ENCODE assay signal across 12 cellular contexts in the genomic region with DNA sequence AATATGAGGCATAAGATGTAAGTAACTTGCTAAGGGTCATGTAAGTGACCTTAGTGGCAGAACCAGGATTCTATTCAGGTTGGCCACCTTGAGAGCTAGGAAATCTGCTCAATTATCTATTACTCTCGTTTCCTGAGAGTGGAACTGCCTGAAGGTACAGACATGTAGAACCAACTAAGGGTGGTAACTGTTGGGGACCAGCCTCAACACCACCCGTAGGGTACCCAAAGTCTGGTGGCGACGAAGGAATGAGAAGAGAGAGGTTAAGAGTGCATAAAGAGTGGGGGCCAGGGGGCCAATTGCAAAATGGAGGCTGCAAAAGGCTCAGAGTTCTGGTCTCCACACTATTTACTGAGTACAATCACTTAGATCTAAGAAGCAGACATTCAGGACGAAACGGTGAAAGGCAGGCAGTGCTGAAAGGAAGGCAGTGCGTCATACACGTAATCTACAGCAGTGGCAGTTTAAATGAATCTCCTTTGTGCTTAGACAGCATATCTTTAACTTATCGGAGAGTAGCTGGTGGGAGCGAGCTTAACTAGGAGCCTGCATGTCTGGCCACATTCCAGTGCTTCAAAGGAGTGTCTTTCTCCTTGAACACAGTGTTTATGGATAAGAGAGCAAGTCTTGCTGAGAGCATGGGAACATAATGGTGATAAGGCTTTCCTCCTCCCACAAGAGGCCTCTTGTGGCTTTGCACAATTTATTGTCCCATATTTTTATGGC. TPM values are rescaled to one million over a fixed set of nuclear protein-coding genes. Genes with fewer than 3 reads are reported as not detected.
DNase-seq lines count a peak whose midpoint lies in the region; ATAC-seq and TF ChIP-seq lines count a peak whose summit lies in the region.
"Had no signal": no experiment of that assay in that cellular context is flagged by ENCODE, and none has a peak within 500 bp of the region (broad histone marks: within the 10 kb centered on the region; RNA-seq: fewer than 3 reads in every experiment).

No MANE protein-coding gene starts in this region.

- H3K27me3 Mint-ChIP-seq in stimulated activated naive CD8-positive, alpha-beta T cell treated with anti-CD3 and anti-CD28 coated beads, Interleukin-15, Interleukin-2, amounts not matched to agents 100 ng/mL and 50 ng/mL, for 24 hours, result no peaks in the 10 kb centered on the region
- H3K27me3 Mint-ChIP-seq: naive thymus-derived CD8-positive, alpha-beta T cell had no signal

- H3K9me3 Mint-ChIP-seq in stimulated activated naive CD8-positive, alpha-beta T cell treated with anti-CD3 and anti-CD28 coated beads, Interleukin-15, Interleukin-2, amounts not matched to agents 100 ng/mL and 50 ng/mL, for 24 hours, result no peaks in the 10 kb centered on the region
- H3K9me3 Mint-ChIP-seq: naive thymus-derived CD8-positive, alpha-beta T cell had no signal

- peaks cover 69% of the 10 kb centered on the region for H3K36me3 Mint-ChIP-seq in stimulated activated naive CD8-positive, alpha-beta T cell treated with anti-CD3 and anti-CD28 coated beads, Interleukin-15, Interleukin-2, amounts not matched to agents 100 ng/mL and 50 ng/mL, for 24 hours (ENCODE audit: low read depth)

- H3K9me3 ChIP-seq in fibroblast of lung (ENCODE audit: control insufficient read depth, insufficient read depth, low read depth, low read length), result no peaks in the 10 kb centered on the region
- H3K9me3 ChIP-seq in uterus, result no peaks in the 10 kb centered on the region
- H3K9me3 ChIP-seq: upper lobe of right lung had no signal

- H3K4me1 ChIP-seq in fibroblast of lung (ENCODE audit: control insufficient read depth, extremely low read depth, insufficient read depth, low read length), result peaks cover 3% of the 10 kb centered on the region
- H3K4me1 ChIP-seq in mesendoderm (ENCODE audit: control insufficient read depth, low read depth, low read length), result peaks cover 3% of the 10 kb centered on the region
- peaks cover 0 to 4% of the 10 kb centered on the region in 2 donors for H3K4me1 ChIP-seq in uterus

- H2BK120ac ChIP-seq in mesendoderm (ENCODE audit: low read depth, low read length), result no peak overlapping the region

- TF ChIP-seq CTCF in fibroblast of lung (conservative IDR thresholded peaks at IDR 0.05 in 1 of 2, IDR thresholded peaks at IDR 0.05 in 1 of 2; ENCODE audit: low read depth in 1 of 2, low read length in 2 of 2), result no peak
- no peak for TF ChIP-seq CTCF in uterus (IDR thresholded peaks at IDR 0.05)
- no peak for TF ChIP-seq CTCF in GM13977 (IDR thresholded peaks at IDR 0.05; ENCODE audit: extremely low read depth, insufficient read depth, missing control alignments)

- no peak for DNase-seq in stimulated activated naive CD8-positive, alpha-beta T cell treated with anti-CD3 and anti-CD28 coated beads, Interleukin-15, Interleukin-2, amounts not matched to agents 100 U/mL and 50 U/mL, for 24 hours
- peak; percentile 44 to 50 for DNase-seq in fibroblast of lung (ENCODE audit: low read depth in 2 of 2)
- DNase-seq in mesendoderm, result peak; percentile 90
- no peak for DNase-seq in uterus
- no peak for DNase-seq in GM13977 (ENCODE audit: low spot score)
- DNase-seq in NOMO-1 (lab: John Stamatoyannopoulos, UW; ENCODE audit: unreplicated experiment in 2 of 2), result no peak
- DNase-seq: hippocampal formation; naive thymus-derived CD8-positive, alpha-beta T cell; NCI-H1092; upper lobe of right lung had no signal

- peaks cover 16% of the 10 kb centered on the region for H3K36me3 ChIP-seq in fibroblast of lung (ENCODE audit: control insufficient read depth, insufficient read depth, low read length)
- H3K36me3 ChIP-seq in mesendoderm (ENCODE audit: control insufficient read depth, insufficient read depth, low read length), result peaks cover 9% of the 10 kb centered on the region
- H3K36me3 ChIP-seq in uterus, result no peaks in the 10 kb centered on the region

- H2AK5ac ChIP-seq in mesendoderm (ENCODE audit: low read length), result no peak overlapping the region

- intact Hi-C loops in uterus (cut with DNase I; ENCODE audit: low total_unique reads), result no loop called here

- H3K79me1 ChIP-seq in mesendoderm (ENCODE audit: low read length), result peaks cover 7% of the 10 kb centered on the region

- H2BK5ac ChIP-seq in mesendoderm (ENCODE audit: low read length), result no peak overlapping the region

- H2AFZ ChIP-seq in fibroblast of lung (ENCODE audit: low read length), result no peak overlapping the region

- no peak overlapping the region for H3K4me2 ChIP-seq in fibroblast of lung (ENCODE audit: extremely low read depth, insufficient read depth, low read length)
- no peak overlapping the region for H3K4me2 ChIP-seq in mesendoderm (ENCODE audit: low read length)

- H3K27ac Mint-ChIP-seq in stimulated activated naive CD8-positive, alpha-beta T cell treated with anti-CD3 and anti-CD28 coated beads, Interleukin-15, Interleukin-2, amounts not matched to agents 100 ng/mL and 50 ng/mL, for 24 hours, result peak overlapping the region; percentile 53

- TF ChIP-seq POLR2A in uterus (IDR thresholded peaks at IDR 0.05), result no peak

- no peak overlapping the region for H3K4me3 ChIP-seq in fibroblast of lung (replicated peaks in 1 of 4; ENCODE audit: control extremely low read depth in 1 of 4, insufficient read depth in 1 of 4, low read depth in 3 of 4, low read length in 4 of 4)
- no peak overlapping the region for H3K4me3 ChIP-seq in mesendoderm (ENCODE audit: low read length)
- H3K4me3 ChIP-seq in uterus, result no peak overlapping the region
- H3K4me3 ChIP-seq: upper lobe of right lung had no signal

- no peaks in the 10 kb centered on the region for H4K20me1 ChIP-seq in fibroblast of lung (ENCODE audit: control insufficient read depth, extremely low read depth, insufficient read depth, low read length)

- peaks cover 5% of the 10 kb centered on the region for H3K4me1 Mint-ChIP-seq in stimulated activated naive CD8-positive, alpha-beta T cell treated with anti-CD3 and anti-CD28 coated beads, Interleukin-15, Interleukin-2, amounts not matched to agents 100 ng/mL and 50 ng/mL, for 24 hours (ENCODE audit: low read depth)

- H4K5ac ChIP-seq in mesendoderm (ENCODE audit: low read length), result no peak overlapping the region

- H3K9ac ChIP-seq in fibroblast of lung (ENCODE audit: insufficient read depth, low read length), result no peak overlapping the region
- H3K9ac ChIP-seq in mesendoderm (ENCODE audit: low read length), result no peak overlapping the region

- WGBS in mesendoderm (ENCODE audit: extremely low coverage, insufficient coverage, low lambda C conversion rate), result no CpG with 5 or more reads among the region's 10 CpGs

- H3K56ac ChIP-seq in mesendoderm (ENCODE audit: low read length), result peak overlapping the region; percentile 30

- no peak overlapping the region for H2BK15ac ChIP-seq in mesendoderm (replicated peaks; ENCODE audit: low read depth)

- H4K8ac ChIP-seq in mesendoderm (ENCODE audit: low read depth, low read length), result no peak overlapping the region

- no peak overlapping the region for H3K18ac ChIP-seq in mesendoderm (ENCODE audit: low read length)

- no peak for ATAC-seq in stimulated activated naive CD8-positive, alpha-beta T cell treated with anti-CD3 and anti-CD28 coated beads, Interleukin-15, Interleukin-2, amounts not matched to agents 100 U/mL and 50 U/mL, for 24 hours
- no peak for ATAC-seq in GM18909 (IDR thresholded peaks at IDR 0.05; ENCODE audit: poor library complexity, unreplicated experiment)
- ATAC-seq: naive thymus-derived CD8-positive, alpha-beta T cell; upper lobe of right lung had no signal

- no peak overlapping the region for H3K23ac ChIP-seq in mesendoderm (ENCODE audit: low read length)

- H3K27me3 ChIP-seq in fibroblast of lung (ENCODE audit: control insufficient read depth, insufficient read depth, low read length), result no peaks in the 10 kb centered on the region
- no peaks in the 10 kb centered on the region for H3K27me3 ChIP-seq in mesendoderm (ENCODE audit: insufficient read depth, low read length, poor library complexity)
- no peaks in the 10 kb centered on the region for H3K27me3 ChIP-seq in uterus
- H3K27me3 ChIP-seq: upper lobe of right lung had no signal

- H3K27ac ChIP-seq in fibroblast of lung (ENCODE audit: insufficient read depth, low read length), result peak overlapping the region; percentile 16
- peak overlapping the region; percentile 53 for H3K27ac ChIP-seq in mesendoderm (ENCODE audit: low read depth, low read length)
- peak overlapping the region; percentile 17 to 56 for H3K27ac ChIP-seq in uterus
- H3K27ac ChIP-seq: upper lobe of right lung had no signal

- H3K79me2 ChIP-seq in fibroblast of lung (ENCODE audit: control insufficient read depth, insufficient read depth, low read length), result peaks cover 38% of the 10 kb centered on the region
- peaks cover 3% of the 10 kb centered on the region for H3K79me2 ChIP-seq in mesendoderm (ENCODE audit: control insufficient read depth, insufficient read depth, low read length)

- H3K4me3 Mint-ChIP-seq in stimulated activated naive CD8-positive, alpha-beta T cell treated with anti-CD3 and anti-CD28 coated beads, Interleukin-15, Interleukin-2, amounts not matched to agents 100 ng/mL and 50 ng/mL, for 24 hours, result no peak overlapping the region
- H3K4me3 Mint-ChIP-seq: naive thymus-derived CD8-positive, alpha-beta T cell had no signal

- no peak overlapping the region for H3K4ac ChIP-seq in mesendoderm (ENCODE audit: low read depth, low read length)

- in situ Hi-C loops in GM13977 (cut with MboI; ENCODE audit: low pct_unique_long_range_greater_than_20kb, low sequenced_read_pairs, unreplicated experiment), result no loop called here

RNA-seq across cellular contexts. Expression of a gene that starts 25.0 kb away (rescaled TPM):
- total RNA-seq in fibroblast of lung, result 46.2 and 51.4 TPM in 2 replicates
- polyA plus RNA-seq in fibroblast of lung, result 59.2 and 61.9 TPM in 2 replicates
- polyA plus RNA-seq in fibroblast of lung (2012), result 54.1 and 54.4 TPM in 2 replicates
- 7.6 and 8.7 TPM in 2 replicates for polyA minus RNA-seq in fibroblast of lung (ENCODE audit: low replicate concordance)
- 89.4 TPM for polyA plus RNA-seq in mesendoderm (2013, experiment 1 of 2)
- 88.1 TPM for polyA plus RNA-seq in mesendoderm (2013, experiment 2 of 2)
- 100 to 1,000 TPM in 1 of 4 donors, 10 to 100 TPM in 3; 60.0 to 129 (median 69.0) TPM for total RNA-seq in uterus

RNA-seq across cellular contexts. Expression of a gene that starts 33.0 kb away (rescaled TPM):
- total RNA-seq in fibroblast of lung, result 17.7 and 18.5 TPM in 2 replicates
- polyA plus RNA-seq in fibroblast of lung, result 12.6 and 20.8 TPM in 2 replicates
- polyA plus RNA-seq in fibroblast of lung (2012), result 15.5 and 22.1 TPM in 2 replicates
- polyA minus RNA-seq in fibroblast of lung (ENCODE audit: low replicate concordance), result 7.3 and 10.5 TPM in 2 replicates
- polyA plus RNA-seq in mesendoderm (2013, experiment 1 of 2), result 2.1 TPM
- polyA plus RNA-seq in mesendoderm (2013, experiment 2 of 2), result 2.5 TPM
- 10 to 100 TPM; 31.3 to 67.5 (median 41.9) TPM for total RNA-seq in uterus
- total RNA-seq: naive thymus-derived CD8-positive, alpha-beta T cell had no signal

Comparison
In these comparisons a context has a peak if more than half of its experiments do, and no peak if none do; other contexts are left out.
1. DNase-seq: peak in fibroblast of lung (2 of 2) and mesendoderm (single experiment); none in stimulated activated naive CD8-positive, alpha-beta T cell treated with anti-CD3 and anti-CD28 coated beads, Interleukin-15, Interleukin-2, amounts not matched to agents 100 U/mL and 50 U/mL, for 24 hours (single experiment), uterus (0 of 2), GM13977 (single experiment) and NOMO-1 (0 of 2).
2. Peak in every context shown above with its lines, with median percentiles within 50 percentile points of each other: H3K27ac ChIP-seq.